In the genomic region with DNA sequence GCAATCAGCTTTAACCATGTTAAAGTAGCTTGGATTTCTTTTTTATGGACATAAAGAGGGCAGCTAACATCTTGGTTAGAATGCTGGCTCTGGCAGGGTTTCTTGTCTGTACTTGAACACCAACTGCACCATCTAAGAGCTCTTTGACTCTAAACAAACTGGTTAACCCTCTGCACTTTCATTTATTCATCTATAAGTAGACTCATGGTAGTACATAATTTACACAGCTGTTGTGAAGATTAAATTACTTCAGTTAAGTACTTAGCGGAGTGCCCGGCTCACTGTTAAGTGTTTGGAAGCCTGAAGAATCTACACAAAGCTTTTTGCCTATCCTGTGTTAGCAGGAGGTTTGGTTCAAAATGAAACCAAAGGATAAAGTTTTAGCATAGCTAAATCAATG, we compare ENCODE assay signal across 16 cellular contexts.
DNase-seq lines count a peak whose midpoint lies in the region; ATAC-seq and TF ChIP-seq lines count a peak whose summit lies in the region.
"Had no signal": no experiment of that assay in that cellular context is flagged by ENCODE, and none has a peak within 500 bp of the region (broad histone marks: within the 10 kb centered on the region; RNA-seq: fewer than 3 reads in every experiment).

No MANE protein-coding gene starts in this region.

- peak; percentile 5 for DNase-seq in NCI-H748 (lab: John Stamatoyannopoulos, UW; ENCODE audit: unreplicated experiment)
- DNase-seq in NCI-H748 treated with DMSO at 0.1 percent for 48 hours (lab: John Stamatoyannopoulos, UW), result no peak
- DNase-seq in NCI-H187 (lab: John Stamatoyannopoulos, UW), result peak; percentile 83 to 96
- DNase-seq in NCI-H69 (lab: John Stamatoyannopoulos, UW), result peak; percentile 70
- DNase-seq in H9, result no peak
- DNase-seq in activated CD4-positive, alpha-beta T cell treated with anti-CD3 and anti-CD28 coated beads, Interleukin-2, amount 50 U/mL, for 1 hour, result no peak
- DNase-seq: Caco-2, NCI-H2081 treated with DMSO at 0.1 percent for 48 hours, NCI-H446 treated with DMSO at 0.1 percent for 48 hours, PC-3 had no signal

- H2BK12ac ChIP-seq in H9 (ENCODE audit: insufficient read length, low read depth, low read length), result no peak overlapping the region

- no peak overlapping the region for H2BK15ac ChIP-seq in H9 (ENCODE audit: low read depth, low read length)

- H4K91ac ChIP-seq in H9 (ENCODE audit: insufficient read length, low read depth, low read length), result no peak overlapping the region

- H3K79me2 ChIP-seq in H9 (ENCODE audit: insufficient read depth, low read length), result no peaks in the 10 kb centered on the region

- no peaks in the 10 kb centered on the region for H3K9me3 Mint-ChIP-seq in nephron
- H3K9me3 Mint-ChIP-seq in H9, result no peaks in the 10 kb centered on the region; a peak in 1 of 5 replicates

- no peaks in the 10 kb centered on the region for H3K79me1 ChIP-seq in H9 (ENCODE audit: insufficient read depth, low read depth, low read length, poor library complexity, severe bottlenecking)

- no peaks in the 10 kb centered on the region for H4K20me1 ChIP-seq in H9 (ENCODE audit: control insufficient read depth, insufficient read depth, insufficient read length)

- H3K27ac ChIP-seq in H9 (ENCODE audit: insufficient read length, low read depth, low read length), result no peak overlapping the region
- H3K27ac ChIP-seq: C4-2B had no signal

- H3K27ac Mint-ChIP-seq in nephron, result peak overlapping the region in 2 of 3 experiments; percentile 1 to 29
- H3K27ac Mint-ChIP-seq in H9, result no peak overlapping the region
- H3K27ac Mint-ChIP-seq: T-helper 1 cell treated with Interleukin-12 subunit alpha and Interleukin-12 subunit beta and Interleukin-4 antibody, amounts not matched to agents 30 μg/mL and 1 μg/mL, for 36 hours had no signal

- peaks cover 25% of the 10 kb centered on the region for H3K4me1 Mint-ChIP-seq in nephron
- H3K4me1 Mint-ChIP-seq in H9, result no peaks in the 10 kb centered on the region

- H2BK5ac ChIP-seq in H9 (ENCODE audit: insufficient read length, low read length), result no peak overlapping the region

- no peaks in the 10 kb centered on the region for H3K9me3 ChIP-seq in H9 (ENCODE audit: control insufficient read depth, low read depth, low read length)
- H3K9me3 ChIP-seq: Caco-2 had no signal

- TF ChIP-seq CTCF in nephron (IDR thresholded peaks at IDR 0.05; ENCODE audit: unreplicated experiment in 3 of 3) (no peak), H9 (conservative IDR thresholded peaks at IDR 0.05) (no peak)

- H3K4me2 ChIP-seq in H9 (ENCODE audit: insufficient read depth, insufficient read length, low read length), result no peak overlapping the region

- no peak overlapping the region for H4K8ac ChIP-seq in H9 (replicated peaks; ENCODE audit: insufficient read length, low read depth, low read length)

- H3K4ac ChIP-seq in H9 (ENCODE audit: low read depth, low read length), result no peak overlapping the region

- no CpG with 5 or more reads among the region's 2 CpGs for WGBS in H9 (ENCODE audit: extremely low coverage, insufficient read length, low lambda C conversion rate)

- H3K4me1 ChIP-seq in H9 (ENCODE audit: insufficient read depth, low read length), result no peaks in the 10 kb centered on the region
- H3K4me1 ChIP-seq: Caco-2 had no signal

- H3K56ac ChIP-seq in H9 (ENCODE audit: insufficient read length, low read depth, low read length), result no peak overlapping the region

- no peak for ATAC-seq in GM19328 (IDR thresholded peaks at IDR 0.05; ENCODE audit: unreplicated experiment)
- ATAC-seq: K562, PC-3, SK-N-SH treated with all-trans-retinoic acid at 6 μM for 48 hours had no signal

- no peak overlapping the region for H3K9ac ChIP-seq in H9 (ENCODE audit: extremely low read depth, insufficient read length, low read length)

- H3K14ac ChIP-seq in H9 (ENCODE audit: insufficient read depth, low read length), result no peak overlapping the region

- no peak overlapping the region for H4K5ac ChIP-seq in H9 (ENCODE audit: insufficient read length, low read depth, low read length)

- H3K4me3 Mint-ChIP-seq in nephron (no peak overlapping the region), H9 (no peak overlapping the region)
- H3K4me3 Mint-ChIP-seq: T-helper 1 cell treated with Interleukin-12 subunit alpha and Interleukin-12 subunit beta and Interleukin-4 antibody, amounts not matched to agents 30 μg/mL and 1 μg/mL, for 36 hours had no signal

- no peaks in the 10 kb centered on the region for H3K23me2 ChIP-seq in H9 (ENCODE audit: insufficient read length, low read depth, low read length, poor library complexity, severe bottlenecking)

- H3T11ph ChIP-seq in H9 (ENCODE audit: low read length), result no peak overlapping the region

- H3K36me3 Mint-ChIP-seq in nephron (ENCODE audit: low read depth) (no peaks in the 10 kb centered on the region), H9 (ENCODE audit: insufficient read depth in 1 of 3, low read depth in 3 of 3) (no peaks in the 10 kb centered on the region)

- no peak overlapping the region for H2AFZ ChIP-seq in H9 (ENCODE audit: low read length)

- no peaks in the 10 kb centered on the region for H3K27me3 ChIP-seq in H9 (ENCODE audit: insufficient read depth, low read length)

- H3K23ac ChIP-seq in H9 (ENCODE audit: insufficient read length, low read depth, low read length), result no peak overlapping the region

- H3K27me3 Mint-ChIP-seq in nephron (ENCODE audit: low read depth) (no peaks in the 10 kb centered on the region), H9 (ENCODE audit: low read depth) (no peaks in the 10 kb centered on the region; the same call in 1 of the 2 replicates)

- H2BK120ac ChIP-seq in H9 (ENCODE audit: low read depth, low read length, poor library complexity, severe bottlenecking), result no peak overlapping the region

- H2BK20ac ChIP-seq in H9 (ENCODE audit: low read depth, low read length, poor library complexity, severe bottlenecking), result no peak overlapping the region

- H2AK5ac ChIP-seq in H9 (ENCODE audit: insufficient read length, low read length), result no peak overlapping the region

- H3K18ac ChIP-seq in H9 (ENCODE audit: insufficient read length, low read depth, low read length), result no peak overlapping the region

Comparison
In these comparisons a context has a peak if more than half of its experiments do, and no peak if none do; other contexts are left out.
1. DNase-seq: peak in NCI-H748 (single experiment), NCI-H187 (2 of 2) and NCI-H69 (single experiment); none in NCI-H748 treated with DMSO at 0.1 percent for 48 hours (single experiment), H9 (single experiment) and activated CD4-positive, alpha-beta T cell treated with anti-CD3 and anti-CD28 coated beads, Interleukin-2, amount 50 U/mL, for 1 hour (single experiment).
2. H3K27ac Mint-ChIP-seq: peak in nephron (2 of 3); none in H9 (0 of 3).